ENCODE assay signal across 11 cellular contexts in genomic region chr3:11477286-11477935, GRCh38.
DNase-seq lines count a peak whose midpoint lies in the region; TF ChIP-seq lines count a peak whose summit lies in the region.
"Had no signal": no experiment of that assay in that cellular context is flagged by ENCODE, and none has a peak within 500 bp of the region (broad histone marks: within the 10 kb centered on the region; RNA-seq: fewer than 3 reads in every experiment).

No MANE protein-coding gene starts in this region.

- H3K18ac ChIP-seq in H9 (ENCODE audit: insufficient read length, low read depth, low read length): no peak overlapping the region

- H3K23ac ChIP-seq in H9 (ENCODE audit: insufficient read length, low read depth, low read length): no peak overlapping the region

- TF ChIP-seq CTCF in H9 (conservative IDR thresholded peaks at IDR 0.05): no peak
- no peak for TF ChIP-seq CTCF in hepatocyte (IDR thresholded peaks at IDR 0.05; ENCODE audit: poor library complexity)

- H4K91ac ChIP-seq in H9 (ENCODE audit: insufficient read length, low read depth, low read length): no peak overlapping the region

- no peaks in the 10 kb centered on the region for H3K9me3 ChIP-seq in H9 (ENCODE audit: control insufficient read depth, low read depth, low read length)
- no peaks in the 10 kb centered on the region for H3K9me3 ChIP-seq in hepatocyte (ENCODE audit: low read depth)

- no peak overlapping the region for H2BK12ac ChIP-seq in H9 (ENCODE audit: insufficient read length, low read depth, low read length)

- H3K27me3 Mint-ChIP-seq in H9 (ENCODE audit: low read depth): no peaks in the 10 kb centered on the region
- H3K27me3 Mint-ChIP-seq: activated naive CD8-positive, alpha-beta T cell treated with anti-CD3 and anti-CD28 coated beads, Interleukin-2, amount 10 ng/mL, durations not matched to agents 7 days and 5 days; naive B cell; stimulated activated naive CD8-positive, alpha-beta T cell treated with anti-CD3 and anti-CD28 coated beads, Interleukin-15, Interleukin-2, amounts not matched to agents 100 ng/mL and 50 ng/mL, for 24 hours had no signal

- H3K9ac ChIP-seq in H9 (ENCODE audit: extremely low read depth, insufficient read length, low read length): no peak overlapping the region

- H2BK20ac ChIP-seq in H9 (ENCODE audit: low read depth, low read length, poor library complexity, severe bottlenecking): no peak overlapping the region

- H2AFZ ChIP-seq in H9 (ENCODE audit: low read length) (no peak overlapping the region), hepatocyte (no peak overlapping the region)

- no peaks in the 10 kb centered on the region for H3K36me3 ChIP-seq in hepatocyte (replicated peaks; ENCODE audit: insufficient read depth, low read depth)

- H4K5ac ChIP-seq in H9 (ENCODE audit: insufficient read length, low read depth, low read length): no peak overlapping the region

- H3K4me1 Mint-ChIP-seq in H9: peaks cover 31 to 42% of the 10 kb centered on the region in 2 experiments
- H3K4me1 Mint-ChIP-seq: activated naive CD8-positive, alpha-beta T cell treated with anti-CD3 and anti-CD28 coated beads, Interleukin-2, amount 10 ng/mL, durations not matched to agents 7 days and 5 days; naive B cell had no signal

- H3K27ac ChIP-seq in H9 (ENCODE audit: insufficient read length, low read depth, low read length) (peak overlapping the region; percentile 26), hepatocyte (peak overlapping the region; percentile 77), skin epidermis (peak overlapping the region in 20 of 21 experiments; percentile 35 to 86 (median 74))

- H3K4me3 ChIP-seq in hepatocyte (no peak overlapping the region), skin epidermis (peak overlapping the region in 1 of 7 experiments; percentile 17)

- no CpG with 5 or more reads among the region's 5 CpGs for WGBS in H9 (ENCODE audit: extremely low coverage, insufficient read length, low lambda C conversion rate)
- 45% methylated on average over 5 of the region's 5 CpGs for WGBS in hepatocyte (ENCODE audit: low lambda C conversion rate, missing lambda C conversion rate)

- H2BK120ac ChIP-seq in H9 (ENCODE audit: low read depth, low read length, poor library complexity, severe bottlenecking): no peak overlapping the region

- no peaks in the 10 kb centered on the region for H3K79me2 ChIP-seq in H9 (ENCODE audit: insufficient read depth, low read length)
- no peaks in the 10 kb centered on the region for H3K79me2 ChIP-seq in hepatocyte

- no peak overlapping the region for H4K8ac ChIP-seq in H9 (replicated peaks; ENCODE audit: insufficient read length, low read depth, low read length)

- H3K4me3 Mint-ChIP-seq in H9: no peak overlapping the region
- H3K4me3 Mint-ChIP-seq: activated naive CD8-positive, alpha-beta T cell treated with anti-CD3 and anti-CD28 coated beads, Interleukin-2, amount 10 ng/mL, durations not matched to agents 7 days and 5 days; naive B cell; stimulated activated naive CD8-positive, alpha-beta T cell treated with anti-CD3 and anti-CD28 coated beads, Interleukin-15, Interleukin-2, amounts not matched to agents 100 ng/mL and 50 ng/mL, for 24 hours had no signal

- H3K9me3 Mint-ChIP-seq in H9: no peaks in the 10 kb centered on the region
- H3K9me3 Mint-ChIP-seq: activated naive CD8-positive, alpha-beta T cell treated with anti-CD3 and anti-CD28 coated beads, Interleukin-2, amount 10 ng/mL, durations not matched to agents 7 days and 5 days; naive B cell; stimulated activated naive CD8-positive, alpha-beta T cell treated with anti-CD3 and anti-CD28 coated beads, Interleukin-15, Interleukin-2, amounts not matched to agents 100 ng/mL and 50 ng/mL, for 24 hours had no signal

- no peaks in the 10 kb centered on the region for H3K9me2 ChIP-seq in hepatocyte (replicated peaks; ENCODE audit: insufficient read depth)

- no peak overlapping the region for H3K14ac ChIP-seq in H9 (ENCODE audit: insufficient read depth, low read length)

- H2BK15ac ChIP-seq in H9 (ENCODE audit: low read depth, low read length): no peak overlapping the region

- H3K4me1 ChIP-seq in H9 (ENCODE audit: insufficient read depth, low read length) (peaks cover 6% of the 10 kb centered on the region; the same call in 1 of the 2 replicates), hepatocyte (ENCODE audit: insufficient read depth) (peaks cover 47% of the 10 kb centered on the region)

- no peaks in the 10 kb centered on the region for H3K27me3 ChIP-seq in H9 (ENCODE audit: insufficient read depth, low read length)
- H3K27me3 ChIP-seq in hepatocyte: no peaks in the 10 kb centered on the region

- no peak overlapping the region for H3K4me2 ChIP-seq in H9 (ENCODE audit: insufficient read depth, insufficient read length, low read length)
- peak overlapping the region; percentile 23 for H3K4me2 ChIP-seq in hepatocyte

- peak overlapping the region; percentile 33 to 62 (median 41); a peak in 5 of 7 replicates for H3K27ac Mint-ChIP-seq in H9
- H3K27ac Mint-ChIP-seq: activated naive CD8-positive, alpha-beta T cell treated with anti-CD3 and anti-CD28 coated beads, Interleukin-2, amount 10 ng/mL, durations not matched to agents 7 days and 5 days; naive B cell; stimulated activated naive CD8-positive, alpha-beta T cell treated with anti-CD3 and anti-CD28 coated beads, Interleukin-15, Interleukin-2, amounts not matched to agents 100 ng/mL and 50 ng/mL, for 24 hours had no signal

- H4K20me1 ChIP-seq in H9 (ENCODE audit: control insufficient read depth, insufficient read depth, insufficient read length): no peaks in the 10 kb centered on the region
- no peaks in the 10 kb centered on the region for H4K20me1 ChIP-seq in hepatocyte (ENCODE audit: insufficient read depth, poor library complexity, severe bottlenecking)

- H3K36me3 Mint-ChIP-seq in H9 (ENCODE audit: insufficient read depth in 1 of 3, low read depth in 3 of 3): no peaks in the 10 kb centered on the region; a peak in 1 of 7 replicates
- H3K36me3 Mint-ChIP-seq: naive B cell had no signal

- DNase-seq in H9 (no peak), astrocyte of the hippocampus (ENCODE audit: low read depth, low spot score) (peak; percentile 86), hepatocyte (ENCODE audit: low spot score) (peak; percentile 65), NCI-H1436 (lab: John Stamatoyannopoulos, UW) (no peak)
- DNase-seq in activated naive CD4-positive, alpha-beta T cell treated with anti-CD3 and anti-CD28 coated beads, Interleukin-2, amount 50 U/mL, for 16 hours: no peak
- DNase-seq in activated CD4-positive, alpha-beta T cell treated with anti-CD3 and anti-CD28 coated beads for 48 hours: no peak
- DNase-seq in activated CD4-positive, alpha-beta T cell treated with anti-CD3 and anti-CD28 coated beads, Interleukin-2, amount 50 U/mL, for 1 hour: no peak
- DNase-seq: activated naive CD8-positive, alpha-beta T cell treated with anti-CD3 and anti-CD28 coated beads, Interleukin-2, amount 10 ng/mL, durations not matched to agents 7 days and 5 days; naive B cell had no signal

- H2AK5ac ChIP-seq in H9 (ENCODE audit: insufficient read length, low read length): no peak overlapping the region

- H3K23me2 ChIP-seq in H9 (ENCODE audit: insufficient read length, low read depth, low read length, poor library complexity, severe bottlenecking): no peaks in the 10 kb centered on the region

- no peak overlapping the region for H3T11ph ChIP-seq in H9 (ENCODE audit: low read length)

- no peaks in the 10 kb centered on the region for H3K79me1 ChIP-seq in H9 (ENCODE audit: insufficient read depth, low read depth, low read length, poor library complexity, severe bottlenecking)

- H3K56ac ChIP-seq in H9 (ENCODE audit: insufficient read length, low read depth, low read length): no peak overlapping the region

- H3K4ac ChIP-seq in H9 (ENCODE audit: low read depth, low read length): no peak overlapping the region

- no peak overlapping the region for H2BK5ac ChIP-seq in H9 (ENCODE audit: insufficient read length, low read length)

Comparison
In these comparisons a context has a peak if more than half of its experiments do, and no peak if none do; other contexts are left out.
1. DNase-seq: peak in astrocyte of the hippocampus (single experiment) and hepatocyte (single experiment); none in H9 (single experiment), activated naive CD4-positive, alpha-beta T cell treated with anti-CD3 and anti-CD28 coated beads, Interleukin-2, amount 50 U/mL, for 16 hours (single experiment), activated CD4-positive, alpha-beta T cell treated with anti-CD3 and anti-CD28 coated beads for 48 hours (single experiment), activated CD4-positive, alpha-beta T cell treated with anti-CD3 and anti-CD28 coated beads, Interleukin-2, amount 50 U/mL, for 1 hour (single experiment) and NCI-H1436 (single experiment).
2. H3K27ac ChIP-seq: peak in every context shown above with its lines; median percentile 77 in hepatocyte; 74 in skin epidermis; 26 in H9.